ENCODE assay signal across 8 cellular contexts in genomic region chr3:49411968-49412631, GRCh38. TPM values are rescaled to one million over a fixed set of nuclear protein-coding genes. Genes with fewer than 3 reads are reported as not detected.
DNase-seq lines count a peak whose midpoint lies in the region; ATAC-seq and TF ChIP-seq lines count a peak whose summit lies in the region.

Gene RHOA (minus strand): TSS chr3:49411976. CDS start chr3:49375589, 36,387 bp downstream.
Gene TCTA (plus strand): TSS chr3:49412423. CDS start chr3:49412427, 4 bp downstream.

- peak within 1 kb of the TSS; percentile 91 for H3K56ac ChIP-seq in IMR-90 (ENCODE audit: extremely low read depth, insufficient read depth, low read length)

- peak within 1 kb of the TSS; percentile 99 for H2AK9ac ChIP-seq in IMR-90 (replicated peaks; ENCODE audit: low read depth, low read length, poor library complexity)

- H3K23ac ChIP-seq in IMR-90 (ENCODE audit: low read depth, low read length), result peak within 1 kb of the TSS; percentile 94

- peak; percentile 97 for TF ChIP-seq POLR2A in IMR-90 (IDR thresholded peaks at IDR 0.05; ENCODE audit: low read depth, low read length)

- peak within 1 kb of the TSS; percentile 69 for H2BK120ac ChIP-seq in IMR-90 (ENCODE audit: low read depth, low read length)

- no peak within 1 kb of the TSS; the same call in 1 of the 2 replicates for H2BK20ac ChIP-seq in IMR-90 (ENCODE audit: low read depth, low read length)

- no peak for TF ChIP-seq CTCF in IMR-90 (conservative IDR thresholded peaks at IDR 0.05; ENCODE audit: low read depth, low read length)

- DNase-seq in DMS 273 (lab: John Stamatoyannopoulos, UW; ENCODE audit: unreplicated experiment), result peak; percentile 99
- peak; percentile 100 for DNase-seq in IMR-90
- peak; percentile 94 for DNase-seq in OCI-M1 (lab: John Stamatoyannopoulos, UW)
- peak; percentile 98 for DNase-seq in activated T-cell treated with anti-CD3 and anti-CD28 coated beads for 24 hours (ENCODE audit: low read depth)
- peak; percentile 99 for DNase-seq in epidermal melanocyte (ENCODE audit: insufficient read length, low spot score)
- DNase-seq in middle frontal gyrus (ENCODE audit: extremely low spot score, low spot score), result peak; percentile 98
- peak; percentile 97 to 98 for DNase-seq in stimulated activated CD8-positive, alpha-beta memory T cell treated with anti-CD3 and anti-CD28 coated beads, Interleukin-2, amount 100 ng/mL, for 48 hours (ENCODE audit: low read depth in 2 of 2)

- H3K9ac ChIP-seq in IMR-90 (ENCODE audit: low read depth, low read length), result peak within 1 kb of the TSS; percentile 97

- POLR2A ChIA-PET in IMR-90 (lab: Charles Lee; ENCODE audit: unreplicated experiment), result interaction anchor here (0.6 to 1.1 kb wide), 6 partner anchors 9 to 120 kb away, joined by 3 to 6 read pairs (median 3); no protein-coding TSS in a partner anchor

- H3K4me3 ChIP-seq in IMR-90 (ENCODE audit: insufficient read depth, low read depth, low read length), result peak within 1 kb of the TSS; percentile 78

- peak within 1 kb of the TSS; percentile 65 for H3K18ac ChIP-seq in IMR-90 (ENCODE audit: low read depth, low read length)

- peaks cover 23% of the 10 kb centered on the region for H3K9me1 ChIP-seq in IMR-90 (ENCODE audit: insufficient read depth, low read length)

- in situ Hi-C loops in IMR-90 (cut with MboI; ENCODE audit: low sequenced_read_pairs), result loop anchor here (5.0 kb wide), 1 partner anchor 60 kb away; no protein-coding TSS in a partner anchor

- peak within 1 kb of the TSS; percentile 98 for H3K4ac ChIP-seq in IMR-90 (ENCODE audit: low read depth, low read length)

- ATAC-seq in GM21528 (IDR thresholded peaks at IDR 0.05; ENCODE audit: low FRiP score, unreplicated experiment), result peak; percentile 75
- peak; percentile 91 for ATAC-seq in IMR-90 (ENCODE audit: low read depth)

- H2BK5ac ChIP-seq in IMR-90 (ENCODE audit: low read depth, low read length, poor library complexity, severe bottlenecking), result peak within 1 kb of the TSS; percentile 97

- H2AFZ ChIP-seq in IMR-90 (replicated peaks; ENCODE audit: low read length, poor library complexity), result peak within 1 kb of the TSS; percentile 93

- H3K14ac ChIP-seq in IMR-90 (replicated peaks; ENCODE audit: low read depth, low read length), result peak within 1 kb of the TSS; percentile 98

- WGBS in IMR-90 (ENCODE audit: extremely low coverage in 2 of 2, insufficient read length in 1 of 2), 2 experiments, result 0% methylated on average over 31 of the region's 62 CpGs; no CpG with 5 or more reads in 1 of the 2 experiments

- peak within 1 kb of the TSS; percentile 95 to 97 for H4K8ac ChIP-seq in IMR-90 (ENCODE audit: low read depth in 2 of 2, low read length in 2 of 2)

- no peaks in the 10 kb centered on the region for H3K9me3 ChIP-seq in IMR-90 (ENCODE audit: control insufficient read depth, insufficient read depth, low read length)

- peak within 1 kb of the TSS; percentile 81 for H4K5ac ChIP-seq in IMR-90 (ENCODE audit: low read depth, low read length)

- CTCF ChIA-PET in IMR-90 (lab: Yijun Ruan, JAX), result no interaction called here

- no TSS peak for BruUV-seq in IMR-90 (replicated peaks; lab: Mats Ljungman, UMichigan)

- peaks cover 9% of the 10 kb centered on the region for H3K4me1 ChIP-seq in IMR-90 (ENCODE audit: control insufficient read depth, insufficient read depth, low read length)

- dilution Hi-C loops in IMR-90 (cut with HindIII; ENCODE audit: low sequenced_read_pairs, unreplicated experiment), result no loop called here

- peak within 1 kb of the TSS; percentile 97 for H4K91ac ChIP-seq in IMR-90 (ENCODE audit: insufficient read depth, low read depth, low read length)

- H3K27ac ChIP-seq in IMR-90 (ENCODE audit: insufficient read depth, low read length), result peak within 1 kb of the TSS; percentile 96

- H3K4me2 ChIP-seq in IMR-90 (ENCODE audit: low read depth, low read length), result peak within 1 kb of the TSS; percentile 98

- peak within 1 kb of the TSS; percentile 34; the same call in 1 of the 3 replicates for H2BK15ac ChIP-seq in IMR-90 (ENCODE audit: low read depth, low read length)

- H3K36me3 ChIP-seq in IMR-90 (ENCODE audit: control insufficient read depth, insufficient read depth, low read length), result peaks cover 19% of the 10 kb centered on the region

- no peak for TF ChIP-seq RAD21 in IMR-90 (IDR thresholded peaks at IDR 0.05; ENCODE audit: low read length)

- peak within 1 kb of the TSS; percentile 100 for H2AK5ac ChIP-seq in IMR-90 (ENCODE audit: low read depth, low read length)

- H3K27me3 ChIP-seq in IMR-90 (ENCODE audit: control insufficient read depth, insufficient read depth, low read length), result no peaks in the 10 kb centered on the region

- peaks cover 41% of the 10 kb centered on the region for H4K20me1 ChIP-seq in IMR-90 (ENCODE audit: insufficient read depth, low read length)

- peaks cover 12 to 46% of the 10 kb centered on the region in 2 experiments; a peak in 3 of 4 replicates for H3K79me1 ChIP-seq in IMR-90 (ENCODE audit: low read depth in 1 of 2, low read length in 2 of 2)

- intact Hi-C loops in IMR-90 (cut with micrococcal nuclease), result loop anchor here (2.0 to 5.0 kb wide), 3 partner anchors 49 to 260 kb away; partner anchors contain the start of genes APEH and USP4

TF ChIP-seq in IMR-90, 13 proteins besides CTCF, POLR2A, EP300 and RAD21:
- TF ChIP-seq CHD1 (IDR thresholded peaks at IDR 0.05; ENCODE audit: low read depth, low read length) (no peak), SMC3 (IDR thresholded peaks at IDR 0.05; ENCODE audit: low read depth, low read length) (no peak), RCOR1 (IDR thresholded peaks at IDR 0.05; ENCODE audit: insufficient replicate concordance, low read length) (no peak), CEBPB (IDR thresholded peaks at IDR 0.05; ENCODE audit: low read depth, low read length) (peak; percentile 85), RFX5 (IDR thresholded peaks at IDR 0.05; ENCODE audit: low read depth, low read length) (no peak), NFE2L2 (IDR thresholded peaks at IDR 0.05; ENCODE audit: low read depth, low read length) (no peak), MAZ (IDR thresholded peaks at IDR 0.05; ENCODE audit: borderline replicate concordance, low read depth, low read length) (peak; percentile 70), FOS (IDR thresholded peaks at IDR 0.05; ENCODE audit: low read depth, low read length) (no peak), BHLHE40 (IDR thresholded peaks at IDR 0.05; ENCODE audit: low read depth, low read length) (peak; percentile 56), MAFK (IDR thresholded peaks at IDR 0.05; ENCODE audit: low read depth, low read length) (no peak), USF2 (IDR thresholded peaks at IDR 0.05; ENCODE audit: low read depth, low read length) (peak; percentile 66), ELK1 (IDR thresholded peaks at IDR 0.05; ENCODE audit: borderline replicate concordance, low read depth, low read length) (no peak), MXI1 (IDR thresholded peaks at IDR 0.05; ENCODE audit: borderline replicate concordance, low read depth, low read length) (peak; percentile 90)

RNA-seq across cellular contexts. Expression of gene RHOA, which starts in this region (rescaled TPM):
- 879 and 897 TPM in 2 replicates for total RNA-seq in IMR-90 (2012; rRNA removed)
- polyA plus RNA-seq in IMR-90 (2012; rRNA removed), result 369 and 383 TPM in 2 replicates
- 692 and 1,180 TPM in 2 replicates for polyA plus RNA-seq in IMR-90 (2012; cell fraction: cytosol; rRNA removed)
- polyA plus RNA-seq in IMR-90 (2012; cell fraction: nucleus; rRNA removed; ENCODE audit: low replicate concordance), result 208 and 242 TPM in 2 replicates

RNA-seq across cellular contexts. Expression of gene TCTA, which starts in this region (rescaled TPM):
- total RNA-seq in IMR-90 (2012; rRNA removed), result 12.8 and 15.1 TPM in 2 replicates
- polyA plus RNA-seq in IMR-90 (2012; rRNA removed), result 43.2 and 46.6 TPM in 2 replicates
- polyA plus RNA-seq in IMR-90 (2012; cell fraction: cytosol; rRNA removed), result 32.0 and 57.4 TPM in 2 replicates
- 14.9 and 15.1 TPM in 2 replicates for polyA plus RNA-seq in IMR-90 (2012; cell fraction: nucleus; rRNA removed; ENCODE audit: low replicate concordance)

Comparison
In these comparisons a context has a peak if more than half of its experiments do, and no peak if none do; other contexts are left out.
1. Peak in every context shown above with its lines: DNase-seq, ATAC-seq, H3K4me3 ChIP-seq and H3K27ac ChIP-seq.